Comparison of ENCODE assay signal across 11 cellular contexts in genomic region chr9:9998491-9999287, GRCh38.
DNase-seq lines count a peak whose midpoint lies in the region; TF ChIP-seq lines count a peak whose summit lies in the region.
"Had no signal": no experiment of that assay in that cellular context is flagged by ENCODE, and none has a peak within 500 bp of the region (broad histone marks: within the 10 kb centered on the region; RNA-seq: fewer than 3 reads in every experiment).

No MANE protein-coding gene starts in this region.

- in situ Hi-C loops in astrocyte of the spinal cord (cut with HindIII; ENCODE audit: low sequenced_read_pairs), result no loop called here

- H3K36me3 ChIP-seq in breast epithelium (no peaks in the 10 kb centered on the region), KMS-11 (ENCODE audit: insufficient read depth) (no peaks in the 10 kb centered on the region), smooth muscle cell (ENCODE audit: low read depth) (no peaks in the 10 kb centered on the region), vagina (no peaks in the 10 kb centered on the region), testis (ENCODE audit: low read depth, missing control alignments) (no peaks in the 10 kb centered on the region)
- H3K36me3 ChIP-seq: tibial nerve had no signal

- H3K27ac ChIP-seq in breast epithelium (no peak overlapping the region), KMS-11 (no peak overlapping the region), smooth muscle cell (ENCODE audit: low read depth) (no peak overlapping the region), vagina (no peak overlapping the region), testis (no peak overlapping the region)
- H3K27ac ChIP-seq: tibial nerve had no signal

- POLR2A ChIA-PET in MCF 10A (lab: Yijun Ruan, JAX), result no interaction called here

- 41% methylated on average over 8 of the region's 8 CpGs for WGBS in smooth muscle cell (ENCODE audit: low lambda C conversion rate)
- WGBS in testis, 2 donors, result 51 to 66% methylated on average over 8 of the region's 8 CpGs

- H3K4me1 ChIP-seq in breast epithelium, result no peaks in the 10 kb centered on the region
- no peaks in the 10 kb centered on the region for H3K4me1 ChIP-seq in KMS-11 (ENCODE audit: low read depth, poor library complexity, severe bottlenecking)
- H3K4me1 ChIP-seq in smooth muscle cell (ENCODE audit: low read depth), result peaks cover 3% of the 10 kb centered on the region
- no peaks in the 10 kb centered on the region for H3K4me1 ChIP-seq in vagina
- no peaks in the 10 kb centered on the region for H3K4me1 ChIP-seq in testis

- H3K9me3 ChIP-seq in breast epithelium, result no peaks in the 10 kb centered on the region
- H3K9me3 ChIP-seq in smooth muscle cell (replicated peaks; ENCODE audit: low read depth), result no peaks in the 10 kb centered on the region
- no peaks in the 10 kb centered on the region for H3K9me3 ChIP-seq in vagina
- no peaks in the 10 kb centered on the region for H3K9me3 ChIP-seq in testis
- H3K9me3 ChIP-seq: tibial nerve had no signal

- H3K4me3 ChIP-seq in breast epithelium, result no peak overlapping the region
- H3K4me3 ChIP-seq in KMS-11 (IDR thresholded peaks at IDR 0.05; ENCODE audit: insufficient read depth, low read depth, low read length), result no peak overlapping the region
- no peak overlapping the region for H3K4me3 ChIP-seq in astrocyte of the spinal cord (ENCODE audit: low read depth, low read length)
- H3K4me3 ChIP-seq in smooth muscle cell, result no peak overlapping the region
- H3K4me3 ChIP-seq in vagina, result no peak overlapping the region
- H3K4me3 ChIP-seq in testis, result no peak overlapping the region
- H3K4me3 ChIP-seq: tibial nerve had no signal

- H4K20me1 ChIP-seq in KMS-11 (ENCODE audit: insufficient read depth), result no peaks in the 10 kb centered on the region
- no peaks in the 10 kb centered on the region for H4K20me1 ChIP-seq in smooth muscle cell (ENCODE audit: low read depth)

- H3K27me3 ChIP-seq in breast epithelium, result no peaks in the 10 kb centered on the region
- H3K27me3 ChIP-seq in KMS-11 (ENCODE audit: insufficient read depth, low read depth), result no peaks in the 10 kb centered on the region
- no peaks in the 10 kb centered on the region for H3K27me3 ChIP-seq in smooth muscle cell (ENCODE audit: low read depth)
- H3K27me3 ChIP-seq in vagina, result no peaks in the 10 kb centered on the region
- H3K27me3 ChIP-seq in testis, result no peaks in the 10 kb centered on the region
- H3K27me3 ChIP-seq: tibial nerve had no signal

- no peak overlapping the region for H3K4me3 Mint-ChIP-seq in MCF 10A (ENCODE audit: unreplicated experiment)
- H3K4me3 Mint-ChIP-seq: activated naive CD8-positive, alpha-beta T cell treated with anti-CD3 and anti-CD28 coated beads, Interleukin-2, amount 10 ng/mL, durations not matched to agents 7 days and 5 days; naive B cell had no signal

- H3K79me2 ChIP-seq in KMS-11 (ENCODE audit: insufficient read depth, low read depth) (no peaks in the 10 kb centered on the region), smooth muscle cell (ENCODE audit: low read depth) (no peaks in the 10 kb centered on the region)

- H3K27me3 Mint-ChIP-seq in MCF 10A (ENCODE audit: insufficient read depth, unreplicated experiment), result peaks cover 72% of the 10 kb centered on the region
- H3K27me3 Mint-ChIP-seq: activated naive CD8-positive, alpha-beta T cell treated with anti-CD3 and anti-CD28 coated beads, Interleukin-2, amount 10 ng/mL, durations not matched to agents 7 days and 5 days had no signal

- TF ChIP-seq POLR2A in breast epithelium (IDR thresholded peaks at IDR 0.05) (no peak), vagina (IDR thresholded peaks at IDR 0.05) (no peak), testis (IDR thresholded peaks at IDR 0.05) (no peak)

- H3K9ac ChIP-seq in KMS-11 (no peak overlapping the region), smooth muscle cell (ENCODE audit: low read depth) (no peak overlapping the region)

- DNase-seq in MCF 10A (ENCODE audit: unreplicated experiment), result peak; percentile 36
- DNase-seq in breast epithelium (ENCODE audit: low spot score in 2 of 2), result no peak
- no peak for DNase-seq in astrocyte of the spinal cord (ENCODE audit: low read depth, low spot score)
- DNase-seq in smooth muscle cell (lab: John Stamatoyannopoulos, UW; ENCODE audit: unreplicated experiment), result no peak
- DNase-seq in epidermal melanocyte (ENCODE audit: insufficient read length, low spot score), result no peak
- no peak for DNase-seq in vagina (ENCODE audit: extremely low spot score in 2 of 2)
- DNase-seq in testis, result no peak
- DNase-seq: activated naive CD8-positive, alpha-beta T cell treated with anti-CD3 and anti-CD28 coated beads, Interleukin-2, amount 10 ng/mL, durations not matched to agents 7 days and 5 days; naive B cell had no signal

- no peaks in the 10 kb centered on the region for H3F3A ChIP-seq in smooth muscle cell (ENCODE audit: low read depth)

- CTCF ChIA-PET in MCF 10A (lab: Yijun Ruan, JAX), result interaction anchor here (0.6 to 1.2 kb wide), 9 partner anchors 18 to 1618 kb away, joined by 3 to 5 read pairs (median 3); no protein-coding TSS in a partner anchor

- peak; percentile 35 for TF ChIP-seq CTCF in MCF 10A (IDR thresholded peaks at IDR 0.05; ENCODE audit: unreplicated experiment)
- no peak for TF ChIP-seq CTCF in breast epithelium (IDR thresholded peaks at IDR 0.05)
- TF ChIP-seq CTCF in KMS-11 (conservative IDR thresholded peaks at IDR 0.05; ENCODE audit: low read depth, low read length), result 0 out of 2 replicates have a peak, but pooled peaks have one; percentile 29
- TF ChIP-seq CTCF in astrocyte of the spinal cord (IDR thresholded peaks at IDR 0.05; ENCODE audit: low read depth, low read length), result peak; percentile 17
- TF ChIP-seq CTCF in smooth muscle cell (IDR thresholded peaks at IDR 0.05; ENCODE audit: borderline replicate concordance, insufficient read depth, poor library complexity, severe bottlenecking), result peak; percentile 42
- TF ChIP-seq CTCF in vagina (IDR thresholded peaks at IDR 0.05), result no peak
- TF ChIP-seq CTCF in testis (IDR thresholded peaks at IDR 0.05), result peak in 1 of 3 experiments; percentile 10

- intact Hi-C loops in MCF 10A (cut with micrococcal nuclease), result loop anchor here (2.0 kb wide), 1 partner anchor 270 kb away; no protein-coding TSS in a partner anchor
- intact Hi-C loops in breast epithelium (cut with DNase I; ENCODE audit: low total_unique reads), result no loop called here
- intact Hi-C loops in vagina (cut with DNase I), result no loop called here
- intact Hi-C loops in testis (cut with DNase I; ENCODE audit: low total_unique reads), result no loop called here

- H2AFZ ChIP-seq in KMS-11 (ENCODE audit: low read depth) (no peak overlapping the region), smooth muscle cell (ENCODE audit: low read depth) (no peak overlapping the region)

- H3K36me3 Mint-ChIP-seq in MCF 10A (ENCODE audit: insufficient read depth, unreplicated experiment), result no peaks in the 10 kb centered on the region
- H3K36me3 Mint-ChIP-seq: activated naive CD8-positive, alpha-beta T cell treated with anti-CD3 and anti-CD28 coated beads, Interleukin-2, amount 10 ng/mL, durations not matched to agents 7 days and 5 days; naive B cell had no signal

- BruUV-seq in MCF 10A (replicated peaks; lab: Mats Ljungman, UMichigan), result no TSS peak

- no peak overlapping the region for H3K27ac Mint-ChIP-seq in MCF 10A (ENCODE audit: low read depth, unreplicated experiment)
- H3K27ac Mint-ChIP-seq: activated naive CD8-positive, alpha-beta T cell treated with anti-CD3 and anti-CD28 coated beads, Interleukin-2, amount 10 ng/mL, durations not matched to agents 7 days and 5 days; naive B cell had no signal

- no peaks in the 10 kb centered on the region for H3K4me1 Mint-ChIP-seq in MCF 10A (ENCODE audit: insufficient read depth, unreplicated experiment)
- H3K4me1 Mint-ChIP-seq: activated naive CD8-positive, alpha-beta T cell treated with anti-CD3 and anti-CD28 coated beads, Interleukin-2, amount 10 ng/mL, durations not matched to agents 7 days and 5 days had no signal

- no peaks in the 10 kb centered on the region for H3K9me3 Mint-ChIP-seq in MCF 10A (ENCODE audit: unreplicated experiment)
- H3K9me3 Mint-ChIP-seq: activated naive CD8-positive, alpha-beta T cell treated with anti-CD3 and anti-CD28 coated beads, Interleukin-2, amount 10 ng/mL, durations not matched to agents 7 days and 5 days had no signal

- no peak overlapping the region for H3K4me2 ChIP-seq in KMS-11
- no peak overlapping the region for H3K4me2 ChIP-seq in smooth muscle cell

Comparison
In these comparisons a context has a peak if more than half of its experiments do, and no peak if none do; other contexts are left out.
1. CTCF ChIP-seq: peak in MCF 10A (single experiment), KMS-11 (single experiment), astrocyte of the spinal cord (single experiment) and smooth muscle cell (single experiment); none in breast epithelium (0 of 3) and vagina (0 of 3).